In genomic region chr17:31266042-31266441, GRCh38 we compare ENCODE assay signal across 15 cellular contexts. TPM values are rescaled to one million over a fixed set of nuclear protein-coding genes. Genes with fewer than 3 reads are reported as not detected.
DNase-seq lines count a peak whose midpoint lies in the region; ATAC-seq and TF ChIP-seq lines count a peak whose summit lies in the region.
"Had no signal": no experiment of that assay in that cellular context is flagged by ENCODE, and none has a peak within 500 bp of the region (broad histone marks: within the 10 kb centered on the region; RNA-seq: fewer than 3 reads in every experiment).

No MANE protein-coding gene starts in this region.

- TF ChIP-seq CTCF in DOHH2 (IDR thresholded peaks at IDR 0.05; ENCODE audit: low read depth, low read length, poor library complexity, severe bottlenecking) (peak; percentile 59), HCT116 (IDR thresholded peaks at IDR 0.05 in 2 of 3, conservative IDR thresholded peaks at IDR 0.05 in 1 of 3; ENCODE audit: borderline replicate concordance in 1 of 3, insufficient read depth in 1 of 3, low read depth in 2 of 3, low read length in 2 of 3) (peak in 2 of 3 experiments; percentile 36 to 52; a peak in 4 of 6 replicates)

- no peak for TF ChIP-seq POLR2A in HCT116 (IDR thresholded peaks at IDR 0.05; ENCODE audit: borderline replicate concordance, extremely low read depth, insufficient read depth, insufficient read length)

- H2BK15ac ChIP-seq in mesenchymal stem cell (ENCODE audit: low read depth, poor library complexity, severe bottlenecking): no peak overlapping the region

- ATAC-seq in HCT116 (no peak), HG03175 (IDR thresholded peaks at IDR 0.05; ENCODE audit: unreplicated experiment) (no peak), GM19467 (IDR thresholded peaks at IDR 0.05; ENCODE audit: unreplicated experiment) (no peak)
- ATAC-seq: natural killer cell; stimulated activated naive B cell treated with anti-CD40 and anti-IgM and Interleukin-4, amounts not matched to agents 10 μg/mL and 1 μg/mL and 100 μg/mL, for 72 hours had no signal

- H3K9ac ChIP-seq in HCT116 (ENCODE audit: low read length) (no peak overlapping the region), mesenchymal stem cell (ENCODE audit: low read length) (no peak overlapping the region)

- H3K4me3 ChIP-seq in DOHH2 (ENCODE audit: low read length) (no peak overlapping the region), HCT116 (replicated peaks in 1 of 2; ENCODE audit: low read depth in 1 of 2, low read length in 2 of 2) (no peak overlapping the region), mesenchymal stem cell (ENCODE audit: insufficient read depth in 1 of 2, low read depth in 1 of 2, low read length in 2 of 2) (no peak overlapping the region)
- H3K4me3 ChIP-seq: dorsolateral prefrontal cortex had no signal

- no peak overlapping the region for H2BK5ac ChIP-seq in mesenchymal stem cell (ENCODE audit: low read depth, low read length, poor library complexity, severe bottlenecking)

- H3K36me3 ChIP-seq in DOHH2 (ENCODE audit: control insufficient read depth, low read length): peaks cover 56% of the 10 kb centered on the region
- 0 out of 4 replicates have a peak, but pooled peaks cover 3 to 9% of the 10 kb centered on the region in 2 experiments for H3K36me3 ChIP-seq in HCT116 (ENCODE audit: control insufficient read depth in 1 of 2, insufficient read depth in 2 of 2, low read length in 2 of 2)
- peaks cover 0 to 40% of the 10 kb centered on the region in 2 experiments for H3K36me3 ChIP-seq in mesenchymal stem cell (ENCODE audit: control insufficient read depth in 1 of 2, insufficient read depth in 2 of 2, low read depth in 1 of 2, low read length in 2 of 2)

- H3K27ac ChIP-seq in DOHH2 (ENCODE audit: low read depth, low read length) (no peak overlapping the region), HCT116 (ENCODE audit: low read depth, low read length) (no peak overlapping the region), mesenchymal stem cell (ENCODE audit: low read length, poor library complexity, severe bottlenecking) (no peak overlapping the region)
- H3K27ac ChIP-seq: dorsolateral prefrontal cortex, RWPE1 had no signal

- no peaks in the 10 kb centered on the region for H3K9me3 ChIP-seq in DOHH2 (ENCODE audit: control insufficient read depth, insufficient read depth, low read length)
- no peaks in the 10 kb centered on the region for H3K9me3 ChIP-seq in HCT116 (ENCODE audit: control insufficient read depth in 1 of 2, insufficient read depth in 1 of 2, low read depth in 1 of 2, low read length in 2 of 2)
- no peaks in the 10 kb centered on the region for H3K9me3 ChIP-seq in mesenchymal stem cell (ENCODE audit: control insufficient read depth, low read length)

- no peak overlapping the region for H3K23ac ChIP-seq in mesenchymal stem cell (ENCODE audit: low read length in 2 of 2)

- H2AK5ac ChIP-seq in mesenchymal stem cell (ENCODE audit: low read length, severe bottlenecking): no peak overlapping the region

- H3K9me2 ChIP-seq in DOHH2 (replicated peaks; ENCODE audit: control insufficient read depth, low read length) (no peaks in the 10 kb centered on the region), HCT116 (ENCODE audit: insufficient read depth) (no peaks in the 10 kb centered on the region)

- no peak overlapping the region for H3K18ac ChIP-seq in mesenchymal stem cell (ENCODE audit: low read depth in 1 of 2, low read length in 2 of 2)

- DNase-seq in HCT116 (ENCODE audit: low read depth, low spot score): no peak
- peak; percentile 39 for DNase-seq in amniotic epithelial cell (ENCODE audit: low read depth)
- peak; percentile 9 for DNase-seq in mesenchymal stem cell
- no peak for DNase-seq in NCI-H1105 treated with DMSO at 0.1 percent for 48 hours (lab: John Stamatoyannopoulos, UW)
- DNase-seq: activated CD4-positive, CD25-positive, alpha-beta regulatory T cell; activated effector memory CD4-positive, alpha-beta T cell treated with Interleukin-2 at 50 U/mL for 16 hours; dorsolateral prefrontal cortex; natural killer cell; NCI-H2029 treated with DMSO at 0.1 percent for 48 hours; stimulated activated naive B cell treated with anti-CD40 and anti-IgM and Interleukin-4, amounts not matched to agents 10 μg/mL and 1 μg/mL and 100 μg/mL, for 72 hours had no signal

- RAD21 ChIA-PET in HCT116 (lab: Charles Lee; ENCODE audit: low non-redundant PET in 1 of 2, low total read pairs in 2 of 2, uncharacterized antibody in 2 of 2, unreplicated experiment in 2 of 2): no interaction called here

- intact Hi-C loops in HCT116 (cut with micrococcal nuclease): no loop called here

- no peak overlapping the region for H2BK12ac ChIP-seq in mesenchymal stem cell (ENCODE audit: low read length in 2 of 2)

- no peak overlapping the region for H4K91ac ChIP-seq in mesenchymal stem cell (ENCODE audit: low read length)

- H3K14ac ChIP-seq in mesenchymal stem cell (ENCODE audit: low read length in 2 of 2): no peak overlapping the region

- no peak overlapping the region for H2BK120ac ChIP-seq in mesenchymal stem cell (ENCODE audit: low read depth, low read length)

- 93% methylated on average over 2 of the region's 2 CpGs for WGBS in mesenchymal stem cell

- peaks cover 2% of the 10 kb centered on the region for H3K79me1 ChIP-seq in mesenchymal stem cell (replicated peaks; ENCODE audit: low read length, poor library complexity, severe bottlenecking)

- POLR2A ChIA-PET in HCT116 (lab: Charles Lee): no interaction called here

- no TSS peak for BruUV-seq in HCT116 (replicated peaks; lab: Mats Ljungman, UMichigan)

- H4K8ac ChIP-seq in mesenchymal stem cell (ENCODE audit: low read length): no peak overlapping the region

- no peaks in the 10 kb centered on the region for H3K79me2 ChIP-seq in DOHH2 (ENCODE audit: control insufficient read depth, low read length)
- H3K79me2 ChIP-seq in HCT116 (ENCODE audit: insufficient read depth, low read length): no peaks in the 10 kb centered on the region

- H2AFZ ChIP-seq in HCT116 (ENCODE audit: low read depth, low read length, poor library complexity, severe bottlenecking): no peak overlapping the region
- H2AFZ ChIP-seq in mesenchymal stem cell (ENCODE audit: low read depth, low read length): no peak overlapping the region

- H3K4me2 ChIP-seq in DOHH2 (ENCODE audit: low read length): no peak overlapping the region
- no peak overlapping the region for H3K4me2 ChIP-seq in HCT116 (ENCODE audit: low read length)
- no peak overlapping the region for H3K4me2 ChIP-seq in mesenchymal stem cell (ENCODE audit: low read length, poor library complexity, severe bottlenecking)

- 0 out of 2 replicates have a peak, but pooled peaks cover 4% of the 10 kb centered on the region for H3F3A ChIP-seq in DOHH2 (ENCODE audit: control insufficient read depth, insufficient read depth)

- H3K4me1 ChIP-seq in DOHH2 (ENCODE audit: control insufficient read depth, low read length) (no peaks in the 10 kb centered on the region), HCT116 (ENCODE audit: control insufficient read depth in 1 of 2, insufficient read depth in 2 of 2, low read length in 2 of 2) (peaks cover 16 to 18% of the 10 kb centered on the region in 2 experiments), mesenchymal stem cell (ENCODE audit: control insufficient read depth, insufficient read depth, low read depth, low read length) (peaks cover 9% of the 10 kb centered on the region)

- no peak overlapping the region for H3K4ac ChIP-seq in mesenchymal stem cell (ENCODE audit: low read depth in 1 of 2, low read length in 2 of 2)

- H3K27me3 ChIP-seq in DOHH2 (ENCODE audit: control insufficient read depth, low read length): no peaks in the 10 kb centered on the region
- H3K27me3 ChIP-seq in HCT116 (ENCODE audit: insufficient read depth, low read length): no peaks in the 10 kb centered on the region
- H3K27me3 ChIP-seq in mesenchymal stem cell (ENCODE audit: control insufficient read depth in 1 of 2, insufficient read depth in 1 of 2, low read length in 2 of 2): no peaks in the 10 kb centered on the region
- H3K27me3 ChIP-seq: dorsolateral prefrontal cortex had no signal

- CTCF ChIA-PET in HCT116 (lab: Charles Lee): interaction anchor here (0.7 kb wide), 1 partner anchor 9 kb away, joined by 3 read pairs; no protein-coding TSS in a partner anchor

- H4K20me1 ChIP-seq in DOHH2 (ENCODE audit: control insufficient read depth, insufficient read depth, low read depth, low read length) (no peaks in the 10 kb centered on the region), HCT116 (ENCODE audit: insufficient read depth) (no peaks in the 10 kb centered on the region)

- no peak for TF ChIP-seq RAD21 in HCT116 (IDR thresholded peaks at IDR 0.05; ENCODE audit: low read depth)

TF ChIP-seq in HCT116, 20 proteins besides CTCF, POLR2A, EP300 and RAD21:
- TF ChIP-seq, protein P1, sequence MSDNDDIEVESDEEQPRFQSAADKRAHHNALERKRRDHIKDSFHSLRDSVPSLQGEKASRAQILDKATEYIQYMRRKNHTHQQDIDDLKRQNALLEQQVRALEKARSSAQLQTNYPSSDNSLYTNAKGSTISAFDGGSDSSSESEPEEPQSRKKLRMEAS (IDR thresholded peaks at IDR 0.05): no peak
- TF ChIP-seq EGR1 (IDR thresholded peaks at IDR 0.05; ENCODE audit: low read depth): no peak
- TF ChIP-seq SRF (IDR thresholded peaks at IDR 0.05; ENCODE audit: low read depth): no peak
- TF ChIP-seq EZH2phosphoT487 (IDR thresholded peaks at IDR 0.05; ENCODE audit: borderline replicate concordance): no peak

RNA-seq across cellular contexts. Expression of gene OMG, which starts 31.0 kb away (rescaled TPM):
- total RNA-seq in HCT116 (2021; ENCODE audit: unreplicated experiment): not detected
- polyA plus RNA-seq in HCT116 (2012): 0.05 TPM in 1 of 2 replicates, not detected in the other
- polyA plus RNA-seq in mesenchymal stem cell (2013, experiment 1 of 2): 2.8 TPM
- polyA plus RNA-seq in mesenchymal stem cell (2013, experiment 2 of 2): 2.5 TPM

RNA-seq across cellular contexts. Expression of gene EVI2B, which starts 47.8 kb away (rescaled TPM):
- total RNA-seq in HCT116 (2021; ENCODE audit: unreplicated experiment): 0.20 TPM
- polyA plus RNA-seq in HCT116 (2012): not detected in 2 replicates
- polyA plus RNA-seq in mesenchymal stem cell (2013, experiment 1 of 2): 4.1 TPM
- 4.2 TPM for polyA plus RNA-seq in mesenchymal stem cell (2013, experiment 2 of 2)
- total RNA-seq: G401 had no signal

RNA-seq across cellular contexts. Expression of gene EVI2A, which starts 55.4 kb away (rescaled TPM):
- not detected for total RNA-seq in HCT116 (2021; ENCODE audit: unreplicated experiment)
- not detected in 2 replicates for polyA plus RNA-seq in HCT116 (2012)
- 1.6 TPM for polyA plus RNA-seq in mesenchymal stem cell (2013, experiment 1 of 2)
- polyA plus RNA-seq in mesenchymal stem cell (2013, experiment 2 of 2): 1.5 TPM
- total RNA-seq: G401 had no signal

Comparison
In these comparisons a context has a peak if more than half of its experiments do, and no peak if none do; other contexts are left out.
1. DNase-seq: peak in amniotic epithelial cell (single experiment) and mesenchymal stem cell (single experiment); none in HCT116 (single experiment) and NCI-H1105 treated with DMSO at 0.1 percent for 48 hours (single experiment).